ENCODE assay signal across 25 cellular contexts in the genomic region with DNA sequence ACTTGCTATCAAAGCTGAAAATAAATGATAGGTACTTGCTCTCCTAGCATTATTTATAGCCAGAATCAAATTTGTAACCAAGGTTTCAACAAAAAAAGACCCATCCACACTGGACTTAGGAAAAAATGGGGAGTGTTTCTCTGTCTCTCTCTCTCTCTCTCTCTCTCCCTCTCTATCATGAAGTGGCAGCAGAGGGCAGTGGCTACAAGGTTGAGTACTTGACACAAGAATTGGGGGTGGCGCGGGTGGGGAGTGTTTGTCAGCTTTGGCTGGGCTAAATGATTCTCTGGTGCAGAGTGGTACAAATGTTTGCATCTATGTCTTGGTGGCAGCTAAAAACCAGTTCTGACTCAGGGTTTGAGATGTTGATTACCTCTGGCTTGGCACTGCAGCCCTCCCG.
DNase-seq lines count a peak whose midpoint lies in the region; ATAC-seq and TF ChIP-seq lines count a peak whose summit lies in the region.
"Had no signal": no experiment of that assay in that cellular context is flagged by ENCODE, and none has a peak within 500 bp of the region (broad histone marks: within the 10 kb centered on the region; RNA-seq: fewer than 3 reads in every experiment).

No MANE protein-coding gene starts in this region.

- peaks cover 4% of the 10 kb centered on the region; the same call in 1 of the 2 replicates for H3F3A ChIP-seq in GM23338 (replicated peaks; ENCODE audit: low read depth)

- H3K4me1 Mint-ChIP-seq in GM23338, result peaks cover 35% of the 10 kb centered on the region
- H3K4me1 Mint-ChIP-seq: CD4-positive, CD25-positive, alpha-beta regulatory T cell; IgD-negative memory B cell had no signal

- H3K4me1 ChIP-seq in GM23338 (ENCODE audit: insufficient read depth), result peaks cover 44% of the 10 kb centered on the region
- H3K4me1 ChIP-seq: BLaER1 had no signal

- DNase-seq in AG04450 (ENCODE audit: low read depth, low spot score) (no peak), GM23338 (ENCODE audit: low spot score) (peak; percentile 48), SK-MEL-5 (ENCODE audit: low read depth, low spot score) (peak; percentile 43), epithelial cell of proximal tubule (ENCODE audit: low read depth) (no peak), mucosa of gallbladder (ENCODE audit: low spot score) (no peak)
- DNase-seq in effector CD8-positive, alpha-beta T cell (lab: John Stamatoyannopoulos, UW), result no peak
- DNase-seq: ACHN; CD4-positive, CD25-positive, alpha-beta regulatory T cell; GM23248; HCEC 1CT; NCI-H1092; NCI-H1436; NCI-H187; NCI-H2081 treated with DMSO at 0.1 percent for 48 hours; NCI-H2171 treated with DMSO at 0.1 percent for 48 hours; NCI-H345; NCI-H510A treated with DMSO at 0.1 percent for 48 hours; NK-92 treated with Interleukin-12 subunit alpha and Interleukin-12 subunit beta, amount 100 ng/mL, for 24 hours; SHP77; SW 1271 had no signal

- TF ChIP-seq CTCF in AG04450 (IDR thresholded peaks at IDR 0.05; ENCODE audit: low read depth, low read length) (peak; percentile 2; the same call in 1 of the 2 replicates), GM23338 (conservative IDR thresholded peaks at IDR 0.05; ENCODE audit: low read depth in 2 of 2) (peak in 1 of 2 experiments; percentile 59; a peak in 3 of 4 replicates), epithelial cell of proximal tubule (conservative IDR thresholded peaks at IDR 0.05; ENCODE audit: low read depth, low read length) (peak; percentile 12)

- no peak overlapping the region for H3K27ac Mint-ChIP-seq in GM23338
- H3K27ac Mint-ChIP-seq: CD4-positive, CD25-positive, alpha-beta regulatory T cell; IgD-negative memory B cell; T-helper 1 cell treated with Interleukin-12 subunit alpha and Interleukin-12 subunit beta and Interleukin-4 antibody, amounts not matched to agents 30 μg/mL and 1 μg/mL, for 36 hours had no signal

- H3K9me2 ChIP-seq in GM23338 (ENCODE audit: insufficient read depth), result peaks cover 4% of the 10 kb centered on the region; the same call in 1 of the 2 replicates

- H3K4me3 ChIP-seq in AG04450 (ENCODE audit: low read depth, low read length), result no peak overlapping the region
- no peak overlapping the region for H3K4me3 ChIP-seq in GM23338
- no peak overlapping the region for H3K4me3 ChIP-seq in epithelial cell of proximal tubule (ENCODE audit: low read depth, low read length)
- H3K4me3 ChIP-seq: BLaER1, GM23248 had no signal

- in situ Hi-C loops in SK-MEL-5 (cut with HindIII; ENCODE audit: low pct_unique_long_range_greater_than_20kb, low sequenced_read_pairs), result no loop called here

- CTCF ChIA-PET in AG04450 (lab: Charles Lee), result no interaction called here

- H3K9me3 ChIP-seq in AG04450 (ENCODE audit: control insufficient read depth, insufficient read depth, low read length), result no peaks in the 10 kb centered on the region
- H3K9me3 ChIP-seq: BLaER1 had no signal

- no peak overlapping the region for H2AFZ ChIP-seq in GM23338
- H2AFZ ChIP-seq: GM23248 had no signal

- H3K4me2 ChIP-seq in GM23338, result no peak overlapping the region
- H3K4me2 ChIP-seq: BLaER1 had no signal

- H3K9me3 Mint-ChIP-seq in GM23338, result no peaks in the 10 kb centered on the region
- H3K9me3 Mint-ChIP-seq: CD4-positive, CD25-positive, alpha-beta regulatory T cell; IgD-negative memory B cell; T-helper 1 cell treated with Interleukin-12 subunit alpha and Interleukin-12 subunit beta and Interleukin-4 antibody, amounts not matched to agents 30 μg/mL and 1 μg/mL, for 36 hours had no signal

- H3K4me3 Mint-ChIP-seq in GM23338, result no peak overlapping the region
- H3K4me3 Mint-ChIP-seq: CD4-positive, CD25-positive, alpha-beta regulatory T cell; IgD-negative memory B cell; T-helper 1 cell treated with Interleukin-12 subunit alpha and Interleukin-12 subunit beta and Interleukin-4 antibody, amounts not matched to agents 30 μg/mL and 1 μg/mL, for 36 hours had no signal

- H3K36me3 ChIP-seq in GM23338 (ENCODE audit: insufficient read depth), result no peaks in the 10 kb centered on the region
- H3K36me3 ChIP-seq: BLaER1 had no signal

- H3K36me3 Mint-ChIP-seq in GM23338 (ENCODE audit: low read depth), result no peaks in the 10 kb centered on the region
- H3K36me3 Mint-ChIP-seq: CD4-positive, CD25-positive, alpha-beta regulatory T cell; IgD-negative memory B cell had no signal

- H3K27me3 Mint-ChIP-seq in GM23338 (ENCODE audit: insufficient read depth, low read depth, poor library complexity), result no peaks in the 10 kb centered on the region

- no peaks in the 10 kb centered on the region for H4K20me1 ChIP-seq in GM23338 (replicated peaks; ENCODE audit: insufficient read depth)
- H4K20me1 ChIP-seq: BLaER1 had no signal

- H3K27me3 ChIP-seq in AG04450 (ENCODE audit: control insufficient read depth, insufficient read depth, low read length) (peaks cover 22% of the 10 kb centered on the region), GM23338 (ENCODE audit: insufficient read depth) (no peaks in the 10 kb centered on the region)
- H3K27me3 ChIP-seq: BLaER1 had no signal

- ATAC-seq in GM23338, result peak; percentile 71
- ATAC-seq in GM18861 (IDR thresholded peaks at IDR 0.05; ENCODE audit: unreplicated experiment), result no peak

- no peaks in the 10 kb centered on the region for H3K79me2 ChIP-seq in GM23338 (replicated peaks; ENCODE audit: insufficient read depth)

- H3K27ac ChIP-seq in AG04450 (ENCODE audit: low read depth, low read length) (no peak overlapping the region), GM23338 (ENCODE audit: low read depth) (no peak overlapping the region)
- H3K27ac ChIP-seq: BLaER1, GM23248, RWPE1 had no signal

- POLR2A ChIA-PET in AG04450 (lab: Yijun Ruan, JAX), result interaction anchor here (1.0 kb wide), 1 partner anchor 756 kb away, joined by 3 read pairs; no protein-coding TSS in a partner anchor

TF ChIP-seq in GM23338, 12 proteins besides CTCF, POLR2A, EP300 and RAD21:
- TF ChIP-seq EZH2phosphoT487 (IDR thresholded peaks at IDR 0.05; ENCODE audit: unreplicated experiment) (no peak), ZNF331 (CRISPR knock-in tag; IDR thresholded peaks at IDR 0.05; ENCODE audit: low read depth) (no peak), ZNF114 (CRISPR knock-in tag; IDR thresholded peaks at IDR 0.05) (no peak), JUNB (IDR thresholded peaks at IDR 0.05; ENCODE audit: unreplicated experiment) (no peak), STAT1 (IDR thresholded peaks at IDR 0.05; ENCODE audit: unreplicated experiment) (no peak), POLR2AphosphoS5 (IDR thresholded peaks at IDR 0.05; ENCODE audit: low read depth) (no peak), EZH2 (IDR thresholded peaks at IDR 0.05; ENCODE audit: low read depth, unreplicated experiment) (no peak), NANOG (IDR thresholded peaks at IDR 0.05; ENCODE audit: borderline replicate concordance) (no peak), CREB1 (CRISPR knock-in tag; IDR thresholded peaks at IDR 0.05; ENCODE audit: low read depth) (no peak)
- TF ChIP-seq, protein P1, sequence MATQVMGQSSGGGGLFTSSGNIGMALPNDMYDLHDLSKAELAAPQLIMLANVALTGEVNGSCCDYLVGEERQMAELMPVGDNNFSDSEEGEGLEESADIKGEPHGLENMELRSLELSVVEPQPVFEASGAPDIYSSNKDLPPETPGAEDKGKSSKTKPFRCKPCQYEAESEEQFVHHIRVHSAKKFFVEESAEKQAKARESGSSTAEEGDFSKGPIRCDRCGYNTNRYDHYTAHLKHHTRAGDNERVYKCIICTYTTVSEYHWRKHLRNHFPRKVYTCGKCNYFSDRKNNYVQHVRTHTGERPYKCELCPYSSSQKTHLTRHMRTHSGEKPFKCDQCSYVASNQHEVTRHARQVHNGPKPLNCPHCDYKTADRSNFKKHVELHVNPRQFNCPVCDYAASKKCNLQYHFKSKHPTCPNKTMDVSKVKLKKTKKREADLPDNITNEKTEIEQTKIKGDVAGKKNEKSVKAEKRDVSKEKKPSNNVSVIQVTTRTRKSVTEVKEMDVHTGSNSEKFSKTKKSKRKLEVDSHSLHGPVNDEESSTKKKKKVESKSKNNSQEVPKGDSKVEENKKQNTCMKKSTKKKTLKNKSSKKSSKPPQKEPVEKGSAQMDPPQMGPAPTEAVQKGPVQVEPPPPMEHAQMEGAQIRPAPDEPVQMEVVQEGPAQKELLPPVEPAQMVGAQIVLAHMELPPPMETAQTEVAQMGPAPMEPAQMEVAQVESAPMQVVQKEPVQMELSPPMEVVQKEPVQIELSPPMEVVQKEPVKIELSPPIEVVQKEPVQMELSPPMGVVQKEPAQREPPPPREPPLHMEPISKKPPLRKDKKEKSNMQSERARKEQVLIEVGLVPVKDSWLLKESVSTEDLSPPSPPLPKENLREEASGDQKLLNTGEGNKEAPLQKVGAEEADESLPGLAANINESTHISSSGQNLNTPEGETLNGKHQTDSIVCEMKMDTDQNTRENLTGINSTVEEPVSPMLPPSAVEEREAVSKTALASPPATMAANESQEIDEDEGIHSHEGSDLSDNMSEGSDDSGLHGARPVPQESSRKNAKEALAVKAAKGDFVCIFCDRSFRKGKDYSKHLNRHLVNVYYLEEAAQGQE (IDR thresholded peaks at IDR 0.05; ENCODE audit: unreplicated experiment), result no peak

Comparison
In these comparisons a context has a peak if more than half of its experiments do, and no peak if none do; other contexts are left out.
1. DNase-seq: peak in GM23338 (single experiment) and SK-MEL-5 (single experiment); none in AG04450 (single experiment), epithelial cell of proximal tubule (single experiment), mucosa of gallbladder (single experiment) and effector CD8-positive, alpha-beta T cell (single experiment).